Comparison of ENCODE assay signal across 8 cellular contexts in genomic region chr5:61331407-61332368, GRCh38. TPM values are rescaled to one million over a fixed set of nuclear protein-coding genes. Genes with fewer than 3 reads are reported as not detected.
DNase-seq lines count a peak whose midpoint lies in the region; ATAC-seq and TF ChIP-seq lines count a peak whose summit lies in the region.

TSS of gene ZSWIM6 (plus strand) at chr5:61332258. CDS start at chr5:61332273, 15 bp downstream.

- no peak for TF ChIP-seq CTCF in osteocyte (IDR thresholded peaks at IDR 0.05)

- POLR2A ChIA-PET in activated naive CD8-positive, alpha-beta T cell treated with anti-CD3 and anti-CD28 coated beads, Interleukin-2, amount 10 ng/mL, durations not matched to agents 7 days and 5 days (lab: Charles Lee) = interaction anchor here (0.6 to 1.6 kb wide), 13 partner anchors 25 to 633 kb away, joined by 3 to 9 read pairs (median 3); partner anchors contain the start of genes DEPDC1B and SMIM15

- H3K9me3 Mint-ChIP-seq in activated naive CD8-positive, alpha-beta T cell treated with anti-CD3 and anti-CD28 coated beads, Interleukin-2, amount 10 ng/mL, durations not matched to agents 7 days and 5 days = no peaks in the 10 kb centered on the region
- H3K9me3 Mint-ChIP-seq in osteocyte (ENCODE audit: unreplicated experiment) = no peaks in the 10 kb centered on the region

- intact Hi-C loops in head of caudate nucleus (cut with DNase I) = loop anchor here (5.0 kb wide), 3 partner anchors 81 to 306 kb away; partner anchors contain the start of gene SMIM15

- H3K4me3 ChIP-seq in GM08714 (ENCODE audit: low read length) = peak within 1 kb of the TSS; percentile 95
- peak within 1 kb of the TSS; percentile 91 for H3K4me3 ChIP-seq in thymus (ENCODE audit: low read length)

- peak within 1 kb of the TSS; percentile 88 for H3K27ac ChIP-seq in thymus (ENCODE audit: low read depth)

- peak within 1 kb of the TSS; percentile 94 for H3K27ac Mint-ChIP-seq in activated naive CD8-positive, alpha-beta T cell treated with anti-CD3 and anti-CD28 coated beads, Interleukin-2, amount 10 ng/mL, durations not matched to agents 7 days and 5 days
- H3K27ac Mint-ChIP-seq in osteocyte (ENCODE audit: unreplicated experiment) = peak within 1 kb of the TSS; percentile 86

- no peaks in the 10 kb centered on the region for H3K9me3 ChIP-seq in thymus (ENCODE audit: control insufficient read depth)

- peaks cover 35% of the 10 kb centered on the region for H3K4me1 Mint-ChIP-seq in activated naive CD8-positive, alpha-beta T cell treated with anti-CD3 and anti-CD28 coated beads, Interleukin-2, amount 10 ng/mL, durations not matched to agents 7 days and 5 days
- H3K4me1 Mint-ChIP-seq in osteocyte (ENCODE audit: unreplicated experiment) = peaks cover 62% of the 10 kb centered on the region

- H3K4me1 ChIP-seq in thymus (ENCODE audit: control insufficient read depth, insufficient read depth, low read length) = peaks cover 17% of the 10 kb centered on the region

- peaks cover 7% of the 10 kb centered on the region for H3K36me3 Mint-ChIP-seq in activated naive CD8-positive, alpha-beta T cell treated with anti-CD3 and anti-CD28 coated beads, Interleukin-2, amount 10 ng/mL, durations not matched to agents 7 days and 5 days
- H3K36me3 Mint-ChIP-seq in osteocyte (ENCODE audit: unreplicated experiment) = peaks cover 2% of the 10 kb centered on the region

- DNase-seq in NCI-H1105 (lab: John Stamatoyannopoulos, UW) (peak; percentile 96), SKM-1 (lab: John Stamatoyannopoulos, UW; ENCODE audit: unreplicated experiment) (peak; percentile 85), head of caudate nucleus (peak; percentile 97 to 100 (median 100)), osteocyte (ENCODE audit: extremely low spot score, unreplicated experiment) (peak; percentile 99)
- peak; percentile 97 for DNase-seq in activated naive CD8-positive, alpha-beta T cell treated with anti-CD3 and anti-CD28 coated beads, Interleukin-2, amount 10 ng/mL, durations not matched to agents 7 days and 5 days

- ATAC-seq in HG02588 (IDR thresholded peaks at IDR 0.05; ENCODE audit: unreplicated experiment) = peak; percentile 62
- ATAC-seq in activated naive CD8-positive, alpha-beta T cell treated with anti-CD3 and anti-CD28 coated beads, Interleukin-2, amount 10 ng/mL, durations not matched to agents 7 days and 5 days (ENCODE audit: low read depth) = peak; percentile 81

- WGBS in thymus = under 1% methylated on average over 94 of the region's 94 CpGs

- H3K36me3 ChIP-seq in thymus (ENCODE audit: control insufficient read depth, insufficient read depth) = no peaks in the 10 kb centered on the region

- H3K4me3 Mint-ChIP-seq in activated naive CD8-positive, alpha-beta T cell treated with anti-CD3 and anti-CD28 coated beads, Interleukin-2, amount 10 ng/mL, durations not matched to agents 7 days and 5 days = peak within 1 kb of the TSS; percentile 90
- peak within 1 kb of the TSS; percentile 93 for H3K4me3 Mint-ChIP-seq in osteocyte (ENCODE audit: unreplicated experiment)

- H3K27me3 Mint-ChIP-seq in activated naive CD8-positive, alpha-beta T cell treated with anti-CD3 and anti-CD28 coated beads, Interleukin-2, amount 10 ng/mL, durations not matched to agents 7 days and 5 days = peaks cover 47% of the 10 kb centered on the region
- H3K27me3 Mint-ChIP-seq in osteocyte (ENCODE audit: unreplicated experiment) = no peaks in the 10 kb centered on the region

- peaks cover 33% of the 10 kb centered on the region for H3K27me3 ChIP-seq in thymus (ENCODE audit: control insufficient read depth, insufficient read depth)

RNA-seq across cellular contexts. Expression of gene ZSWIM6, which starts in this region (rescaled TPM):
- 1 to 10 TPM; 6.1 to 6.5 TPM for total RNA-seq in activated naive CD8-positive, alpha-beta T cell treated with anti-CD3 and anti-CD28 coated beads, Interleukin-2, amount 10 ng/mL, durations not matched to agents 7 days and 5 days
- 20.6 and 20.7 TPM in 2 replicates for total RNA-seq in osteocyte
- polyA plus RNA-seq in thymus = 9.0 TPM

Comparison
In these comparisons a context has a peak if more than half of its experiments do, and no peak if none do; other contexts are left out.
1. Peak in every context shown above with its lines: DNase-seq, ATAC-seq, H3K4me3 ChIP-seq and H3K27ac ChIP-seq.